ENCODE assay signal across 10 cellular contexts in genomic region chr7:18509491-18509890, GRCh38. TPM values are rescaled to one million over a fixed set of nuclear protein-coding genes. Genes with fewer than 3 reads are reported as not detected.
DNase-seq lines count a peak whose midpoint lies in the region; ATAC-seq and TF ChIP-seq lines count a peak whose summit lies in the region.
"Had no signal": no experiment of that assay in that cellular context is flagged by ENCODE, and none has a peak within 500 bp of the region (broad histone marks: within the 10 kb centered on the region; RNA-seq: fewer than 3 reads in every experiment).

No MANE protein-coding gene starts in this region.

- H2AFZ ChIP-seq in PC-3 (ENCODE audit: low read length), result peak overlapping the region; percentile 70

- peaks cover 0 to 45% (median 30%) of the 10 kb centered on the region in 9 donors for H3K4me1 ChIP-seq in heart right ventricle
- peaks cover 38% of the 10 kb centered on the region for H3K4me1 ChIP-seq in PC-3 (ENCODE audit: insufficient read depth, low read length)

- H3K4me3 Mint-ChIP-seq in type B pancreatic cell, result peak overlapping the region; percentile 22
- H3K4me3 Mint-ChIP-seq: CD14-positive monocyte had no signal

- DNase-seq in heart right ventricle (no peak), Right ventricle myocardium inferior (ENCODE audit: missing footprints) (no peak), PC-3 (no peak), left ventricle myocardium superior (no peak), type B pancreatic cell (ENCODE audit: extremely low spot score, unreplicated experiment) (no peak), sciatic nerve (ENCODE audit: low spot score) (no peak), DMS79 (lab: John Stamatoyannopoulos, UW) (no peak)
- DNase-seq: SHP77 treated with DMSO at 0.1 percent for 48 hours had no signal

- H3K9ac ChIP-seq in PC-3 (ENCODE audit: low read length), result peak overlapping the region; percentile 92

- TF ChIP-seq CTCF in heart right ventricle (IDR thresholded peaks at IDR 0.05), result no peak
- TF ChIP-seq CTCF in PC-3 (conservative IDR thresholded peaks at IDR 0.05; ENCODE audit: low read depth, low read length), result no peak
- no peak for TF ChIP-seq CTCF in type B pancreatic cell (conservative IDR thresholded peaks at IDR 0.05)

- peak overlapping the region in 9 of 10 donors; percentile 5 to 47 (median 36) for H3K4me3 ChIP-seq in heart right ventricle
- H3K4me3 ChIP-seq in PC-3 (ENCODE audit: low read length), result peak overlapping the region; percentile 73

- no peaks in the 10 kb centered on the region for H3K9me3 ChIP-seq in heart right ventricle
- H3K9me3 ChIP-seq in PC-3 (ENCODE audit: low read length), result no peaks in the 10 kb centered on the region

- no peaks in the 10 kb centered on the region for H3K36me3 ChIP-seq in heart right ventricle
- no peaks in the 10 kb centered on the region for H3K36me3 ChIP-seq in PC-3 (ENCODE audit: low read depth, low read length)

- no peaks in the 10 kb centered on the region for H3K9me2 ChIP-seq in PC-3 (replicated peaks; ENCODE audit: low read length)

- intact Hi-C loops in heart right ventricle (cut with DNase I), result no loop called here
- intact Hi-C loops in Right ventricle myocardium inferior (cut with DNase I), result no loop called here
- intact Hi-C loops in PC-3 (cut with micrococcal nuclease), result loop anchor here (1.0 to 2.0 kb wide), 3 partner anchors 44 to 157 kb away; no protein-coding TSS in a partner anchor
- intact Hi-C loops in left ventricle myocardium superior (cut with micrococcal nuclease), result no loop called here
- intact Hi-C loops in sciatic nerve (cut with DNase I), result no loop called here

- H3K9me3 Mint-ChIP-seq in type B pancreatic cell, result no peaks in the 10 kb centered on the region
- H3K9me3 Mint-ChIP-seq: CD14-positive monocyte had no signal

- no peaks in the 10 kb centered on the region for H4K20me1 ChIP-seq in PC-3 (ENCODE audit: low read length)

- WGBS in heart right ventricle, 2 donors, result 16 to 21% methylated on average over 2 of the region's 2 CpGs

- no peaks in the 10 kb centered on the region for H3K36me3 Mint-ChIP-seq in type B pancreatic cell

- H3K27me3 ChIP-seq in heart right ventricle (no peaks in the 10 kb centered on the region), PC-3 (ENCODE audit: low read length) (no peaks in the 10 kb centered on the region)

- H3K27ac ChIP-seq in heart right ventricle, result peak overlapping the region; percentile 19 to 89 (median 80)
- peak overlapping the region; percentile 99 for H3K27ac ChIP-seq in PC-3 (ENCODE audit: low read length)

- H3K79me2 ChIP-seq in PC-3 (ENCODE audit: low read length), result peaks cover 26% of the 10 kb centered on the region

- POLR2A ChIA-PET in PC-3 (lab: Charles Lee; ENCODE audit: unreplicated experiment), result interaction anchor here (0.5 to 1.2 kb wide), 10 partner anchors 21 to 1671 kb away, joined by 3 to 6 read pairs (median 4); no protein-coding TSS in a partner anchor

- TSS peak; percentile 77 for BruUV-seq in PC-3 (replicated peaks; lab: Mats Ljungman, UMichigan)

- H3K27me3 Mint-ChIP-seq in type B pancreatic cell, result no peaks in the 10 kb centered on the region

- ATAC-seq in heart right ventricle, result peak in 5 of 8 donors; percentile 7 to 30 (median 26)
- ATAC-seq in Right ventricle myocardium inferior, result no peak
- peak; percentile 4 for ATAC-seq in PC-3
- peak; percentile 13 for ATAC-seq in left ventricle myocardium superior
- ATAC-seq in sciatic nerve, result no peak
- ATAC-seq in HG03159 (IDR thresholded peaks at IDR 0.05; ENCODE audit: unreplicated experiment), result no peak

- CTCF ChIA-PET in PC-3 (lab: Charles Lee), result interaction anchor here (0.8 to 1.4 kb wide), 4 partner anchors 62 to 155 kb away, joined by 3 to 5 read pairs (median 4); no protein-coding TSS in a partner anchor

- peak overlapping the region; percentile 92 for H3K4me2 ChIP-seq in PC-3 (ENCODE audit: low read length)

- H3K4me1 Mint-ChIP-seq in type B pancreatic cell (ENCODE audit: unreplicated experiment), result peaks cover 8% of the 10 kb centered on the region

- peak overlapping the region; percentile 85 for H3K27ac Mint-ChIP-seq in type B pancreatic cell

- H3F3A ChIP-seq in PC-3 (ENCODE audit: low read length, unreplicated experiment), result no peaks in the 10 kb centered on the region

RNA-seq across cellular contexts. Expression of gene HDAC9, which starts 13.9 kb away (rescaled TPM):
- total RNA-seq in heart right ventricle, result 10 to 100 TPM in 9 of 10 donors, 1 to 10 TPM in 1; 8.3 to 66.1 (median 43.2) TPM
- polyA plus RNA-seq in heart right ventricle, result 1 to 10 TPM; 1.9 to 8.0 TPM
- 25.3 TPM for total RNA-seq in Right ventricle myocardium inferior
- total RNA-seq in PC-3 (2014; rRNA removed), result 6.8 and 7.8 TPM in 2 replicates
- 30.7 TPM for total RNA-seq in left ventricle myocardium superior
- total RNA-seq in type B pancreatic cell (ENCODE audit: low replicate concordance), result 6.8 and 8.9 TPM in 2 replicates
- total RNA-seq in sciatic nerve, result 27.6 TPM

Comparison
In these comparisons a context has a peak if more than half of its experiments do, and no peak if none do; other contexts are left out.
1. ATAC-seq: peak in heart right ventricle (5 of 8), PC-3 (single experiment) and left ventricle myocardium superior (single experiment); none in Right ventricle myocardium inferior (single experiment), sciatic nerve (single experiment) and HG03159 (single experiment).